28 cellular contexts compared by ENCODE assay signal in the genomic region with DNA sequence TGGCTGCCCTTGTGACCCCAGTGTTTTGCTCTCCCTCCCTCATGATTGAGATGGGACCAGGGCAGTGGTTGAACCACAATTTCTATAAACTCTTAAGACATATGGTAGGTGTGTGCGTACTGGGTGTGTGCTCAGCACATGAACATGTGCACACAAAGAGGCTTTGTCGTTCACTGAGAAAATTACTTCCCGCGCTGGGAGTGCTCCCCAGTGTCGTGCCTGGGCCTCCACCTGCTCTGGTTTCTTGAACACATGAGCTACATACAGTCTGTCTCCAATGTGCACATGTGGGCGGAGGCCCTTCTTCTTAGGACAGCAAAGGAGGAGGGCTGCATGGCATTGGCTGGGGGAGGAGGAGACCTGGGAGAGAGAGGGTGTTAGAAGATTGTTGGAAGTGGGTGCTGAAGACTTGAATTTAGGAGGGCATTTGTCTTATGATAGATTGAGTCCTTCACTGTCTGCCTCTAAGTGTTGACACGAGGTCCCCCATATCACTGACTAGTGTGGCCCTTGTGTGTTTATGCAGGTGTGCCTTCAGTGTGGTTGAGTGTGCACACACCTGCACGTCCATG.
DNase-seq lines count a peak whose midpoint lies in the region; ATAC-seq and TF ChIP-seq lines count a peak whose summit lies in the region.
"Had no signal": no experiment of that assay in that cellular context is flagged by ENCODE, and none has a peak within 500 bp of the region (broad histone marks: within the 10 kb centered on the region; RNA-seq: fewer than 3 reads in every experiment).

No MANE protein-coding gene starts in this region.

- peak; percentile 19 for DNase-seq in D341Med (ENCODE audit: low spot score)
- peak; percentile 41 for DNase-seq in islet precursor cell
- peak; percentile 19 for DNase-seq in sciatic nerve (ENCODE audit: low spot score)
- no peak for DNase-seq in SW480 (ENCODE audit: low spot score)
- DNase-seq in 8988T: no peak
- DNase-seq: activated CD4-positive, alpha-beta T cell treated with anti-CD3 and anti-CD28 coated beads for 4 hours; activated naive CD4-positive, alpha-beta T cell; activated T-cell treated with anti-CD3 and anti-CD28 coated beads, Interleukin-2, amount 50 U/mL, for 48 hours; central memory CD4-positive, alpha-beta T cell; foreskin melanocyte; Kasumi-1; kidney glomerular epithelial cell; NCI-H1436 treated with DMSO at 0.1 percent for 48 hours; NCI-H2081 treated with DMSO at 0.1 percent for 48 hours; NCI-H345; NCI-H774; retina; SHP77 treated with DMSO at 0.1 percent for 48 hours; small intestine; stimulated activated naive CD4-positive, alpha-beta T cell treated with Interleukin-2 at 50 U/mL for 16 hours; T-helper 9 cell had no signal

- no peaks in the 10 kb centered on the region for H3K4me1 ChIP-seq in HEK293 (ENCODE audit: control insufficient read depth, insufficient read depth, low read length)
- H3K4me1 ChIP-seq: HAP-1 had no signal

- H3K9me3 ChIP-seq in HEK293 (ENCODE audit: control insufficient read depth, insufficient read depth, low read depth, low read length): no peaks in the 10 kb centered on the region
- H3K9me3 ChIP-seq: HAP-1, ovary, thoracic aorta had no signal

- intact Hi-C loops in sciatic nerve (cut with DNase I): no loop called here

- POLR2A ChIA-PET in HEK293 (lab: Yijun Ruan, JAX): no interaction called here

- H3K4me3 ChIP-seq in HEK293 (ENCODE audit: low read depth, low read length): no peak overlapping the region
- H3K4me3 ChIP-seq: HAP-1, lung, ovary, thoracic aorta had no signal

- H3K27ac ChIP-seq in HEK293 (ENCODE audit: extremely low read depth, low read depth, low read length): no peak overlapping the region
- H3K27ac ChIP-seq: ovary, thoracic aorta, VCaP had no signal

- CTCF ChIA-PET in HEK293 (lab: Yijun Ruan, JAX): no interaction called here

- TF ChIP-seq CTCF in HEK293 (tag by site-specific recombination; IDR thresholded peaks at IDR 0.05): no peak

- no peaks in the 10 kb centered on the region for H3K36me3 ChIP-seq in HEK293 (ENCODE audit: control insufficient read depth in 2 of 2, insufficient read depth in 1 of 2, low read length in 2 of 2)
- H3K36me3 ChIP-seq: HAP-1, ovary, thoracic aorta had no signal

- ATAC-seq in sciatic nerve: no peak
- ATAC-seq in HG03135 (IDR thresholded peaks at IDR 0.05; ENCODE audit: unreplicated experiment): no peak

TF ChIP-seq in HEK293, 187 proteins besides CTCF, POLR2A, EP300 and RAD21:
- TF ChIP-seq ZFHX2 (tag by site-specific recombination; conservative IDR thresholded peaks at IDR 0.05) (peak; percentile 39), EGR2 (tag by site-specific recombination; IDR thresholded peaks at IDR 0.05; ENCODE audit: low read depth) (peak; percentile 29; the same call in 1 of the 2 replicates)
- TF ChIP-seq, protein P1, sequence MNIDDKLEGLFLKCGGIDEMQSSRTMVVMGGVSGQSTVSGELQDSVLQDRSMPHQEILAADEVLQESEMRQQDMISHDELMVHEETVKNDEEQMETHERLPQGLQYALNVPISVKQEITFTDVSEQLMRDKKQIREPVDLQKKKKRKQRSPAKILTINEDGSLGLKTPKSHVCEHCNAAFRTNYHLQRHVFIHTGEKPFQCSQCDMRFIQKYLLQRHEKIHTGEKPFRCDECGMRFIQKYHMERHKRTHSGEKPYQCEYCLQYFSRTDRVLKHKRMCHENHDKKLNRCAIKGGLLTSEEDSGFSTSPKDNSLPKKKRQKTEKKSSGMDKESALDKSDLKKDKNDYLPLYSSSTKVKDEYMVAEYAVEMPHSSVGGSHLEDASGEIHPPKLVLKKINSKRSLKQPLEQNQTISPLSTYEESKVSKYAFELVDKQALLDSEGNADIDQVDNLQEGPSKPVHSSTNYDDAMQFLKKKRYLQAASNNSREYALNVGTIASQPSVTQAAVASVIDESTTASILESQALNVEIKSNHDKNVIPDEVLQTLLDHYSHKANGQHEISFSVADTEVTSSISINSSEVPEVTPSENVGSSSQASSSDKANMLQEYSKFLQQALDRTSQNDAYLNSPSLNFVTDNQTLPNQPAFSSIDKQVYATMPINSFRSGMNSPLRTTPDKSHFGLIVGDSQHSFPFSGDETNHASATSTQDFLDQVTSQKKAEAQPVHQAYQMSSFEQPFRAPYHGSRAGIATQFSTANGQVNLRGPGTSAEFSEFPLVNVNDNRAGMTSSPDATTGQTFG (tag by site-specific recombination; IDR thresholded peaks at IDR 0.05; ENCODE audit: borderline replicate concordance): no peak

Comparison
In these comparisons a context has a peak if more than half of its experiments do, and no peak if none do; other contexts are left out.
1. DNase-seq: peak in D341Med (single experiment), islet precursor cell (single experiment) and sciatic nerve (single experiment); none in SW480 (single experiment) and 8988T (single experiment).